ENCODE assay signal across 16 cellular contexts in genomic region chr5:109945097-109945678, GRCh38.
DNase-seq lines count a peak whose midpoint lies in the region; ATAC-seq and TF ChIP-seq lines count a peak whose summit lies in the region.
"Had no signal": no experiment of that assay in that cellular context is flagged by ENCODE, and none has a peak within 500 bp of the region (broad histone marks: within the 10 kb centered on the region; RNA-seq: fewer than 3 reads in every experiment).

No MANE protein-coding gene starts in this region.

- no peak overlapping the region for H2BK12ac ChIP-seq in H9 (ENCODE audit: insufficient read length, low read depth, low read length)

- no peak overlapping the region for H3K9ac ChIP-seq in H9 (ENCODE audit: extremely low read depth, insufficient read length, low read length)
- H3K9ac ChIP-seq: BLaER1 had no signal

- H3K4ac ChIP-seq in H9 (ENCODE audit: low read depth, low read length): no peak overlapping the region

- no peak overlapping the region for H2BK120ac ChIP-seq in H9 (ENCODE audit: low read depth, low read length, poor library complexity, severe bottlenecking)

- H3K9me3 Mint-ChIP-seq in CD4-positive, alpha-beta T cell: no peaks in the 10 kb centered on the region
- H3K9me3 Mint-ChIP-seq in H9: peaks cover 0 to 6% of the 10 kb centered on the region in 2 experiments; a peak in 1 of 5 replicates
- H3K9me3 Mint-ChIP-seq: activated naive CD4-positive, alpha-beta T cell treated with anti-CD3 and anti-CD28 coated beads, Interleukin-2, amount 50 U/mL, for 24 hours had no signal

- H3K27ac ChIP-seq in CD4-positive, alpha-beta T cell (ENCODE audit: low read depth, low read length): no peak overlapping the region
- H3K27ac ChIP-seq in PC-9 (no peak overlapping the region), H9 (ENCODE audit: insufficient read length, low read depth, low read length) (no peak overlapping the region), lower lobe of right lung (no peak overlapping the region)
- H3K27ac ChIP-seq: BLaER1, dorsolateral prefrontal cortex had no signal

- CTCF ChIA-PET in CD4-positive, alpha-beta T cell (lab: Charles Lee): no interaction called here
- CTCF ChIA-PET in PC-9 (lab: Charles Lee): no interaction called here

- intact Hi-C loops in CD4-positive, alpha-beta T cell (cut with DNase I, micrococcal nuclease): no loop called here
- intact Hi-C loops in PC-9 (cut with micrococcal nuclease; ENCODE audit: unreplicated experiment): no loop called here
- intact Hi-C loops in lower lobe of right lung (cut with DNase I): no loop called here

- no peak for TF ChIP-seq CTCF in CD4-positive, alpha-beta T cell (IDR thresholded peaks at IDR 0.05)
- TF ChIP-seq CTCF in PC-9 (conservative IDR thresholded peaks at IDR 0.05): no peak
- no peak for TF ChIP-seq CTCF in H9 (conservative IDR thresholded peaks at IDR 0.05)
- no peak for TF ChIP-seq CTCF in lower lobe of right lung (IDR thresholded peaks at IDR 0.05)

- no peaks in the 10 kb centered on the region for H3K27me3 Mint-ChIP-seq in CD4-positive, alpha-beta T cell
- peaks cover 8% of the 10 kb centered on the region for H3K27me3 Mint-ChIP-seq in H9 (ENCODE audit: low read depth)
- H3K27me3 Mint-ChIP-seq: activated naive CD4-positive, alpha-beta T cell treated with anti-CD3 and anti-CD28 coated beads, Interleukin-2, amount 50 U/mL, for 24 hours had no signal

- no peak overlapping the region for H2AFZ ChIP-seq in PC-9
- no peak overlapping the region for H2AFZ ChIP-seq in H9 (ENCODE audit: low read length)

- H3K79me2 ChIP-seq in PC-9 (ENCODE audit: low read depth) (no peaks in the 10 kb centered on the region), H9 (ENCODE audit: insufficient read depth, low read length) (no peaks in the 10 kb centered on the region)

- H3K36me3 Mint-ChIP-seq in CD4-positive, alpha-beta T cell (ENCODE audit: low read depth): no peaks in the 10 kb centered on the region
- H3K36me3 Mint-ChIP-seq in H9 (ENCODE audit: insufficient read depth in 1 of 3, low read depth in 3 of 3): no peaks in the 10 kb centered on the region
- H3K36me3 Mint-ChIP-seq: activated naive CD4-positive, alpha-beta T cell treated with anti-CD3 and anti-CD28 coated beads, Interleukin-2, amount 50 U/mL, for 24 hours had no signal

- H3K36me3 ChIP-seq in PC-9 (ENCODE audit: low read depth) (no peaks in the 10 kb centered on the region), lower lobe of right lung (no peaks in the 10 kb centered on the region)
- H3K36me3 ChIP-seq: BLaER1 had no signal

- no peak overlapping the region for H3K23ac ChIP-seq in H9 (ENCODE audit: insufficient read length, low read depth, low read length)

- no peak overlapping the region for H3K14ac ChIP-seq in H9 (ENCODE audit: insufficient read depth, low read length)

- no peaks in the 10 kb centered on the region for H3F3A ChIP-seq in PC-9 (ENCODE audit: insufficient read depth, low read depth)

- no peak overlapping the region for H2AK5ac ChIP-seq in H9 (ENCODE audit: insufficient read length, low read length)

- H3K4me1 Mint-ChIP-seq in CD4-positive, alpha-beta T cell (ENCODE audit: low read depth): peaks cover 24% of the 10 kb centered on the region
- peaks cover 8 to 13% of the 10 kb centered on the region in 2 experiments; a peak in 3 of 4 replicates for H3K4me1 Mint-ChIP-seq in H9
- H3K4me1 Mint-ChIP-seq: memory B cell had no signal

- H4K91ac ChIP-seq in H9 (ENCODE audit: insufficient read length, low read depth, low read length): no peak overlapping the region

- H2BK5ac ChIP-seq in H9 (ENCODE audit: insufficient read length, low read length): no peak overlapping the region

- H4K5ac ChIP-seq in H9 (ENCODE audit: insufficient read length, low read depth, low read length): no peak overlapping the region

- H3K4me1 ChIP-seq in PC-9 (replicated peaks; ENCODE audit: insufficient read depth) (no peaks in the 10 kb centered on the region), H9 (ENCODE audit: insufficient read depth, low read length) (no peaks in the 10 kb centered on the region), lower lobe of right lung (no peaks in the 10 kb centered on the region)

- peak in 4 of 10 experiments; percentile 4 to 20 (median 5) for DNase-seq in CD4-positive, alpha-beta T cell
- DNase-seq in HK-2 (ENCODE audit: unreplicated experiment) (peak; percentile 12), astrocyte of the hippocampus (ENCODE audit: low read depth, low spot score) (peak; percentile 69), T-helper 2 cell (no peak), PC-9 (no peak), H9 (no peak), lower lobe of right lung (no peak)
- DNase-seq: dorsolateral prefrontal cortex; NCI-H446 treated with DMSO at 0.1 percent for 48 hours; SHP77; stimulated activated CD4-positive, alpha-beta T cell treated with anti-CD3 and anti-CD28 coated beads, Interleukin-4, amount 100 ng/mL, for 24 hours had no signal

- no peak overlapping the region for H3K4me3 Mint-ChIP-seq in CD4-positive, alpha-beta T cell
- no peak overlapping the region for H3K4me3 Mint-ChIP-seq in H9
- H3K4me3 Mint-ChIP-seq: activated naive CD4-positive, alpha-beta T cell treated with anti-CD3 and anti-CD28 coated beads, Interleukin-2, amount 50 U/mL, for 24 hours; memory B cell had no signal

- H3K4me2 ChIP-seq in PC-9 (no peak overlapping the region), H9 (ENCODE audit: insufficient read depth, insufficient read length, low read length) (no peak overlapping the region)
- H3K4me2 ChIP-seq: BLaER1 had no signal

- peaks cover 3% of the 10 kb centered on the region for H3K9me3 ChIP-seq in CD4-positive, alpha-beta T cell (ENCODE audit: control insufficient read depth, low read length)
- H3K9me3 ChIP-seq in PC-9 (ENCODE audit: insufficient read depth, low read depth): no peaks in the 10 kb centered on the region; the same call in 1 of the 2 replicates
- no peaks in the 10 kb centered on the region for H3K9me3 ChIP-seq in H9 (ENCODE audit: control insufficient read depth, low read depth, low read length)
- H3K9me3 ChIP-seq in lower lobe of right lung: no peaks in the 10 kb centered on the region

- no peaks in the 10 kb centered on the region for H3K9me2 ChIP-seq in PC-9 (ENCODE audit: insufficient read depth)

- no peaks in the 10 kb centered on the region for H3K79me1 ChIP-seq in H9 (ENCODE audit: insufficient read depth, low read depth, low read length, poor library complexity, severe bottlenecking)

- H3K18ac ChIP-seq in H9 (ENCODE audit: insufficient read length, low read depth, low read length): no peak overlapping the region

- H3K56ac ChIP-seq in H9 (ENCODE audit: insufficient read length, low read depth, low read length): no peak overlapping the region

- no peak overlapping the region for H2BK15ac ChIP-seq in H9 (ENCODE audit: low read depth, low read length)

- no peaks in the 10 kb centered on the region for H3K27me3 ChIP-seq in CD4-positive, alpha-beta T cell (ENCODE audit: control insufficient read depth, insufficient read depth, low read length)
- no peaks in the 10 kb centered on the region for H3K27me3 ChIP-seq in PC-9 (ENCODE audit: insufficient read depth, low read depth)
- no peaks in the 10 kb centered on the region for H3K27me3 ChIP-seq in H9 (ENCODE audit: insufficient read depth, low read length)
- H3K27me3 ChIP-seq in lower lobe of right lung (ENCODE audit: low read depth): no peaks in the 10 kb centered on the region
- H3K27me3 ChIP-seq: BLaER1, dorsolateral prefrontal cortex had no signal

- no peak overlapping the region for H3T11ph ChIP-seq in H9 (ENCODE audit: low read length)

- H4K20me1 ChIP-seq in PC-9 (ENCODE audit: insufficient read depth) (no peaks in the 10 kb centered on the region), H9 (ENCODE audit: control insufficient read depth, insufficient read depth, insufficient read length) (no peaks in the 10 kb centered on the region)
- H4K20me1 ChIP-seq: BLaER1 had no signal

- no CpG with 5 or more reads among the region's 6 CpGs for WGBS in H9 (ENCODE audit: extremely low coverage, insufficient read length, low lambda C conversion rate)

- no peaks in the 10 kb centered on the region for H3K23me2 ChIP-seq in H9 (ENCODE audit: insufficient read length, low read depth, low read length, poor library complexity, severe bottlenecking)

- H3K4me3 ChIP-seq in PC-9 (no peak overlapping the region), lower lobe of right lung (no peak overlapping the region)
- H3K4me3 ChIP-seq: BLaER1, dorsolateral prefrontal cortex, K562 had no signal

- H4K8ac ChIP-seq in H9 (replicated peaks; ENCODE audit: insufficient read length, low read depth, low read length): no peak overlapping the region

- POLR2A ChIA-PET in CD4-positive, alpha-beta T cell (lab: Charles Lee): interaction anchor here (1.0 kb wide), 1 partner anchor 23 kb away, joined by 3 read pairs; no protein-coding TSS in a partner anchor
- POLR2A ChIA-PET in PC-9 (lab: Charles Lee; ENCODE audit: unreplicated experiment): no interaction called here

- no peak overlapping the region for H2BK20ac ChIP-seq in H9 (ENCODE audit: low read depth, low read length, poor library complexity, severe bottlenecking)

- ATAC-seq in CD4-positive, alpha-beta T cell (ENCODE audit: poor library complexity): peak; percentile 51
- ATAC-seq in GM19397 (IDR thresholded peaks at IDR 0.05; ENCODE audit: unreplicated experiment): peak; percentile 77
- ATAC-seq in lower lobe of right lung: no peak
- ATAC-seq: K562 had no signal

- H3K27ac Mint-ChIP-seq in CD4-positive, alpha-beta T cell: no peak overlapping the region
- H3K27ac Mint-ChIP-seq in H9: no peak overlapping the region
- H3K27ac Mint-ChIP-seq: activated naive CD4-positive, alpha-beta T cell treated with anti-CD3 and anti-CD28 coated beads, Interleukin-2, amount 50 U/mL, for 24 hours; memory B cell had no signal

- no TSS peak for BruUV-seq in PC-9 (replicated peaks; lab: Mats Ljungman, UMichigan)

Comparison
In these comparisons a context has a peak if more than half of its experiments do, and no peak if none do; other contexts are left out.
1. ATAC-seq: peak in CD4-positive, alpha-beta T cell (single experiment) and GM19397 (single experiment); none in lower lobe of right lung (0 of 2).
2. DNase-seq: peak in HK-2 (single experiment) and astrocyte of the hippocampus (single experiment); none in T-helper 2 cell (0 of 5), PC-9 (0 of 2), H9 (single experiment) and lower lobe of right lung (single experiment).